ENCODE assay signal across 8 cellular contexts in genomic region chr20:46132705-46133120, GRCh38. TPM values are rescaled to one million over a fixed set of nuclear protein-coding genes. Genes with fewer than 3 reads are reported as not detected.
DNase-seq lines count a peak whose midpoint lies in the region; ATAC-seq and TF ChIP-seq lines count a peak whose summit lies in the region.

No MANE protein-coding gene starts in this region.

- ATAC-seq in GM21529 (IDR thresholded peaks at IDR 0.05; ENCODE audit: unreplicated experiment), result no peak

- TF ChIP-seq CTCF in CD14-positive monocyte (IDR thresholded peaks at IDR 0.05) (peak; percentile 78), cardiac fibroblast (IDR thresholded peaks at IDR 0.05; ENCODE audit: low read depth, low read length) (peak; percentile 88)

- H3K4me3 Mint-ChIP-seq in CD14-positive monocyte, result no peak overlapping the region

- peaks cover 27 to 42% (median 31%) of the 10 kb centered on the region in 3 donors for H3K27me3 Mint-ChIP-seq in CD14-positive monocyte (ENCODE audit: low read depth in 3 of 3)

- intact Hi-C loops in CD14-positive monocyte (cut with micrococcal nuclease), result loop anchor here (2.0 to 10.0 kb wide), 4 partner anchors 195 to 552 kb away; partner anchors contain the start of gene TP53RK (in 1 of the 2)

- H3K36me3 ChIP-seq in H7 (replicated peaks; ENCODE audit: control insufficient read depth, insufficient read depth, low read length), result no peaks in the 10 kb centered on the region

- no peak overlapping the region for H3K27ac Mint-ChIP-seq in CD14-positive monocyte

- peaks cover 0 to 3% of the 10 kb centered on the region in 2 donors for H3K36me3 Mint-ChIP-seq in CD14-positive monocyte

- DNase-seq in CD14-positive monocyte (ENCODE audit: low spot score) (peak; percentile 54), H7 (peak; percentile 93), NCI-H2227 (lab: John Stamatoyannopoulos, UW; ENCODE audit: unreplicated experiment) (peak; percentile 81), cardiac fibroblast (ENCODE audit: low read depth in 2 of 2) (peak; percentile 62 to 71), left kidney (ENCODE audit: low read depth, low spot score) (peak; percentile 89)
- DNase-seq in activated CD4-positive, CD25-positive, alpha-beta regulatory T cell treated with anti-CD3 and anti-CD28 coated beads, Interleukin-2, amount 50 U/mL, for 16 hours (ENCODE audit: low read depth, low spot score), result peak; percentile 34
- peak; percentile 60 to 68 for DNase-seq in stimulated activated CD4-positive, alpha-beta T cell treated with anti-CD3 and anti-CD28 coated beads, Interleukin-2, amount 100 ng/mL, for 48 hours

- H3K27me3 ChIP-seq in H7 (ENCODE audit: control insufficient read depth, insufficient read depth, low read length), result peaks cover 11% of the 10 kb centered on the region

- H3K9me3 Mint-ChIP-seq in CD14-positive monocyte, result peaks cover 0 to 2% (median 0%) of the 10 kb centered on the region in 7 donors

- peaks cover 4% of the 10 kb centered on the region for H3K4me1 Mint-ChIP-seq in CD14-positive monocyte

- H3K4me3 ChIP-seq in H7 (ENCODE audit: insufficient read depth, low read depth, low read length) (no peak overlapping the region), cardiac fibroblast (replicated peaks in 1 of 2; ENCODE audit: low read depth in 2 of 2, low read length in 2 of 2) (no peak overlapping the region)

RNA-seq across cellular contexts. Expression of gene CD40, which starts 14.6 kb away (rescaled TPM):
- polyA plus RNA-seq in CD14-positive monocyte, result 10 to 100 TPM; 14.4 to 26.1 TPM
- 8.2 and 8.8 TPM in 2 replicates for total RNA-seq in H7 (2014; rRNA removed; shearing (Covaris generic))

RNA-seq across cellular contexts. Expression of gene NCOA5, which starts 43.0 kb away (rescaled TPM):
- 1 to 10 TPM; 4.5 to 6.0 TPM for polyA plus RNA-seq in CD14-positive monocyte
- 8.6 and 12.2 TPM in 2 replicates for total RNA-seq in H7 (2014; rRNA removed; shearing (Covaris generic))

Comparison
In these comparisons a context has a peak if more than half of its experiments do, and no peak if none do; other contexts are left out.
1. DNase-seq: peak in every context shown above with its lines; median percentile 93 in H7; 89 in left kidney; 81 in NCI-H2227; 66 in cardiac fibroblast; 64 in stimulated activated CD4-positive, alpha-beta T cell treated with anti-CD3 and anti-CD28 coated beads, Interleukin-2, amount 100 ng/mL, for 48 hours; 54 in CD14-positive monocyte; 34 in activated CD4-positive, CD25-positive, alpha-beta regulatory T cell treated with anti-CD3 and anti-CD28 coated beads, Interleukin-2, amount 50 U/mL, for 16 hours.